In the genomic region with DNA sequence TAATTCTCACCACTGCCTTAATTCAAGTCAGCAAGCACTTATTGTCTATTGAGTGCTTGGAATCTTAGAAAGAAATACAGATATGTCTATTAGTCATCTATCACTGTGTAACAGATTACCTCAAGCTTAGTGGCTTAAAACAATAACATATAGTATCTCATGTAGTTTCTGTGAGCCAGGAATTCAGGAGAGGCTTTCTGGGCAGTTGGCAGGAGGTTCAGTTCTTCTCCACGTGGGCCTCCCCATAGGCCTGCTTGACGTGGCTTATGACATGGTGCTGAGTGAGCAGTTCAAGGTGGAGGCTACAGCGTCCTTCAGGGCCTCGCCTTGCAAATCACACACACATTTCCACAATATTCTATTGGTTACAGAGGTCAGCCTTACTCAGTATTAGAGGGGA, we compare ENCODE assay signal across 24 cellular contexts.
DNase-seq lines count a peak whose midpoint lies in the region; FAIRE-seq and TF ChIP-seq lines count a peak whose summit lies in the region.
"Had no signal": no experiment of that assay in that cellular context is flagged by ENCODE, and none has a peak within 500 bp of the region (broad histone marks: within the 10 kb centered on the region; RNA-seq: fewer than 3 reads in every experiment).

No MANE protein-coding gene starts in this region.

- BruUV-seq in MCF 10A (replicated peaks; lab: Mats Ljungman, UMichigan), result no TSS peak

- H3K27ac ChIP-seq in breast epithelium (no peak overlapping the region), brain microvascular endothelial cell (peak overlapping the region; percentile 38)
- H3K27ac ChIP-seq: 22Rv1, C4-2B, heart left ventricle, prostate gland, thoracic aorta had no signal

- H3K4me1 Mint-ChIP-seq in MCF 10A (ENCODE audit: insufficient read depth, unreplicated experiment) (no peaks in the 10 kb centered on the region), chondrocyte (ENCODE audit: low read depth) (no peaks in the 10 kb centered on the region)

- H3K27me3 ChIP-seq in breast epithelium, result no peaks in the 10 kb centered on the region
- H3K27me3 ChIP-seq in brain microvascular endothelial cell (replicated peaks), result no peaks in the 10 kb centered on the region
- H3K27me3 ChIP-seq: heart left ventricle had no signal

- peak; percentile 12 for DNase-seq in MCF 10A (ENCODE audit: unreplicated experiment)
- no peak for DNase-seq in breast epithelium (ENCODE audit: low spot score in 2 of 2)
- DNase-seq in brain microvascular endothelial cell, result peak; percentile 79
- peak; percentile 65 for DNase-seq in glomerular visceral epithelial cell (ENCODE audit: extremely low spot score)
- DNase-seq in stromal cell of bone marrow (ENCODE audit: low read depth), result peak; percentile 31
- no peak for DNase-seq in NCI-H1105 treated with DMSO at 0.1 percent for 48 hours (lab: John Stamatoyannopoulos, UW)
- no peak for DNase-seq in chondrocyte (ENCODE audit: low spot score)
- no peak for DNase-seq in urothelium cell line (ENCODE audit: low spot score)
- DNase-seq: activated naive CD4-positive, alpha-beta T cell treated with Interleukin-2 at 50 U/mL for 16 hours; activated T-cell treated with anti-CD3 and anti-CD28 coated beads for 4 hours; GDM1; heart left ventricle; Karpas-422; natural killer cell; NCI-H82; stimulated activated CD4-positive, alpha-beta T cell treated with anti-CD3 and anti-CD28 coated beads, Interleukin-12 subunit alpha, Interleukin-12 subunit beta, amount 100 ng/mL, for 4 hours had no signal

- H3K9me3 Mint-ChIP-seq in MCF 10A (ENCODE audit: unreplicated experiment), result no peaks in the 10 kb centered on the region
- H3K9me3 Mint-ChIP-seq in chondrocyte (ENCODE audit: low read depth), result no peaks in the 10 kb centered on the region
- H3K9me3 Mint-ChIP-seq: dendritic cell treated with granulocyte-macrophage colony-stimulating factor and Interleukin-4, amounts not matched to agents 40 ng/mL and 50 ng/mL, for 4 days; natural killer cell had no signal

- H3K36me3 ChIP-seq in breast epithelium (no peaks in the 10 kb centered on the region), brain microvascular endothelial cell (replicated peaks) (no peaks in the 10 kb centered on the region)
- H3K36me3 ChIP-seq: heart left ventricle, prostate gland, thoracic aorta had no signal

- H3K4me3 ChIP-seq in breast epithelium, result no peak overlapping the region
- H3K4me3 ChIP-seq in brain microvascular endothelial cell (ENCODE audit: low read depth, low read length), result no peak overlapping the region
- H3K4me3 ChIP-seq: heart left ventricle, lung, prostate gland, thoracic aorta had no signal

- H3K4me3 Mint-ChIP-seq in MCF 10A (ENCODE audit: unreplicated experiment) (no peak overlapping the region), chondrocyte (ENCODE audit: unreplicated experiment) (no peak overlapping the region)
- H3K4me3 Mint-ChIP-seq: dendritic cell treated with granulocyte-macrophage colony-stimulating factor and Interleukin-4, amounts not matched to agents 40 ng/mL and 50 ng/mL, for 4 days; natural killer cell had no signal

- TF ChIP-seq CTCF in MCF 10A (IDR thresholded peaks at IDR 0.05; ENCODE audit: unreplicated experiment), result no peak
- no peak for TF ChIP-seq CTCF in breast epithelium (IDR thresholded peaks at IDR 0.05)
- TF ChIP-seq CTCF in brain microvascular endothelial cell (IDR thresholded peaks at IDR 0.05; ENCODE audit: low read depth, low read length, missing control alignments), result no peak
- TF ChIP-seq CTCF in chondrocyte (IDR thresholded peaks at IDR 0.05), result no peak

- CTCF ChIA-PET in MCF 10A (lab: Yijun Ruan, JAX), result interaction anchor here (0.6 to 1.0 kb wide), 3 partner anchors 10 to 574 kb away, joined by 3 read pairs; no protein-coding TSS in a partner anchor

- H3K27ac Mint-ChIP-seq in MCF 10A (ENCODE audit: low read depth, unreplicated experiment), result peak overlapping the region; percentile 47
- H3K27ac Mint-ChIP-seq in chondrocyte (ENCODE audit: unreplicated experiment), result no peak overlapping the region
- H3K27ac Mint-ChIP-seq: dendritic cell treated with granulocyte-macrophage colony-stimulating factor and Interleukin-4, amounts not matched to agents 40 ng/mL and 50 ng/mL, for 4 days; natural killer cell had no signal

- H3K36me3 Mint-ChIP-seq in MCF 10A (ENCODE audit: insufficient read depth, unreplicated experiment) (peaks cover 15% of the 10 kb centered on the region), chondrocyte (ENCODE audit: low read depth) (peaks cover 2% of the 10 kb centered on the region)
- H3K36me3 Mint-ChIP-seq: natural killer cell had no signal

- no peaks in the 10 kb centered on the region for H3K4me1 ChIP-seq in breast epithelium
- H3K4me1 ChIP-seq: prostate gland had no signal

- H3K27me3 Mint-ChIP-seq in MCF 10A (ENCODE audit: insufficient read depth, unreplicated experiment), result no peaks in the 10 kb centered on the region
- H3K27me3 Mint-ChIP-seq in chondrocyte (ENCODE audit: low read depth), result no peaks in the 10 kb centered on the region
- H3K27me3 Mint-ChIP-seq: dendritic cell treated with granulocyte-macrophage colony-stimulating factor and Interleukin-4, amounts not matched to agents 40 ng/mL and 50 ng/mL, for 4 days had no signal

- no peak for FAIRE-seq in urothelium cell line (lab: Jason Lieb, UNC)
- FAIRE-seq: endothelial cell of umbilical vein, RCC 7860 had no signal

- intact Hi-C loops in MCF 10A (cut with micrococcal nuclease), result no loop called here
- intact Hi-C loops in breast epithelium (cut with DNase I; ENCODE audit: low total_unique reads), result no loop called here

- TF ChIP-seq POLR2A in breast epithelium (IDR thresholded peaks at IDR 0.05), result no peak

- in situ Hi-C loops in brain microvascular endothelial cell (cut with HindIII; ENCODE audit: low pct_ligation_motif_present, low sequenced_read_pairs), result no loop called here

- POLR2A ChIA-PET in MCF 10A (lab: Yijun Ruan, JAX), result interaction anchor here (0.6 kb wide), 1 partner anchor 1589 kb away, joined by 3 read pairs; no protein-coding TSS in a partner anchor

- H3K9me3 ChIP-seq in breast epithelium, result no peaks in the 10 kb centered on the region
- H3K9me3 ChIP-seq: heart left ventricle, prostate gland, thoracic aorta had no signal

Comparison
In these comparisons a context has a peak if more than half of its experiments do, and no peak if none do; other contexts are left out.
1. DNase-seq: peak in MCF 10A (single experiment), brain microvascular endothelial cell (single experiment), glomerular visceral epithelial cell (single experiment) and stromal cell of bone marrow (single experiment); none in breast epithelium (0 of 2), NCI-H1105 treated with DMSO at 0.1 percent for 48 hours (single experiment), chondrocyte (single experiment) and urothelium cell line (single experiment).